17 cellular contexts compared by ENCODE assay signal in genomic region chr14:104721704-104722431, GRCh38. TPM values are rescaled to one million over a fixed set of nuclear protein-coding genes. Genes with fewer than 3 reads are reported as not detected.
DNase-seq lines count a peak whose midpoint lies in the region; ATAC-seq, FAIRE-seq and TF ChIP-seq lines count a peak whose summit lies in the region.
"Had no signal": no experiment of that assay in that cellular context is flagged by ENCODE, and none has a peak within 500 bp of the region (broad histone marks: within the 10 kb centered on the region; RNA-seq: fewer than 3 reads in every experiment).

No MANE protein-coding gene starts in this region.

- H3K4me1 ChIP-seq in esophagus muscularis mucosa (peaks cover 43 to 47% (median 45%) of the 10 kb centered on the region in 4 donors), kidney (ENCODE audit: control insufficient read depth in 1 of 2, insufficient read depth in 1 of 2, low read depth in 1 of 2, low read length in 2 of 2) (peaks cover 11 to 19% of the 10 kb centered on the region in 2 donors)

- H3K36me3 ChIP-seq in esophagus muscularis mucosa (peaks cover 9 to 38% (median 23%) of the 10 kb centered on the region in 4 donors), kidney (ENCODE audit: control insufficient read depth in 1 of 2, insufficient read depth in 2 of 2, low read length in 2 of 2) (peaks cover 2 to 3% of the 10 kb centered on the region in 2 donors)
- H3K36me3 ChIP-seq: breast epithelium, MG63 had no signal

- no peak for TF ChIP-seq POLR2A in esophagus muscularis mucosa (IDR thresholded peaks at IDR 0.05; ENCODE audit: low read depth)

- H3K4me3 ChIP-seq in esophagus muscularis mucosa (no peak overlapping the region), kidney (ENCODE audit: low read length in 2 of 2) (no peak overlapping the region)
- H3K4me3 ChIP-seq: breast epithelium, dorsolateral prefrontal cortex, GM23338, MG63, SJSA1 had no signal

- no peak for FAIRE-seq in kidney (lab: Jason Lieb, UNC)

- no peak overlapping the region for H3K27ac Mint-ChIP-seq in natural killer cell
- no peak overlapping the region for H3K27ac Mint-ChIP-seq in natural killer cell treated with Interleukin-12 subunit alpha and Interleukin-12 subunit beta and Interleukin-15 and Interleukin-18, amount 100 ng/mL, for 72 hours
- H3K27ac Mint-ChIP-seq in nephron: peak overlapping the region in 1 of 3 experiments; percentile 65
- H3K27ac Mint-ChIP-seq: activated naive CD8-positive, alpha-beta T cell treated with anti-CD3 and anti-CD28 coated beads, Interleukin-2, amount 10 ng/mL, durations not matched to agents 7 days and 5 days; GM23338 had no signal

- no peak for TF ChIP-seq EP300 in esophagus muscularis mucosa (IDR thresholded peaks at IDR 0.05)

- intact Hi-C loops in natural killer cell (cut with micrococcal nuclease) (no loop called here), esophagus muscularis mucosa (cut with DNase I) (no loop called here), kidney (cut with DNase I) (no loop called here)

- H3K36me3 Mint-ChIP-seq in natural killer cell: no peaks in the 10 kb centered on the region
- no peaks in the 10 kb centered on the region for H3K36me3 Mint-ChIP-seq in natural killer cell treated with Interleukin-12 subunit alpha and Interleukin-12 subunit beta and Interleukin-15 and Interleukin-18, amount 100 ng/mL, for 72 hours
- H3K36me3 Mint-ChIP-seq in nephron (ENCODE audit: low read depth): peaks cover 12% of the 10 kb centered on the region

- ATAC-seq in natural killer cell: no peak
- no peak for ATAC-seq in natural killer cell treated with Interleukin-12 subunit alpha and Interleukin-12 subunit beta and Interleukin-15 and Interleukin-18, amount 100 ng/mL, for 72 hours
- ATAC-seq: GM23338 had no signal

- no peaks in the 10 kb centered on the region for H3K9me3 ChIP-seq in esophagus muscularis mucosa
- no peaks in the 10 kb centered on the region for H3K9me3 ChIP-seq in kidney (ENCODE audit: control insufficient read depth in 1 of 2, low read length in 2 of 2)
- H3K9me3 ChIP-seq: breast epithelium, MG63, SJSA1 had no signal

- H3K27me3 ChIP-seq in esophagus muscularis mucosa: no peaks in the 10 kb centered on the region
- H3K27me3 ChIP-seq: breast epithelium, dorsolateral prefrontal cortex, MG63 had no signal

- TF ChIP-seq CTCF in natural killer cell (IDR thresholded peaks at IDR 0.05) (no peak), esophagus muscularis mucosa (IDR thresholded peaks at IDR 0.05) (no peak), nephron (IDR thresholded peaks at IDR 0.05; ENCODE audit: unreplicated experiment in 3 of 3) (no peak), kidney (IDR thresholded peaks at IDR 0.05; ENCODE audit: borderline replicate concordance, extremely low read depth, insufficient read depth) (no peak)

- H3K4me1 Mint-ChIP-seq in natural killer cell (peaks cover 5 to 11% of the 10 kb centered on the region in 2 donors), nephron (peaks cover 17% of the 10 kb centered on the region)
- peaks cover 0 to 3% of the 10 kb centered on the region in 2 donors for H3K4me1 Mint-ChIP-seq in natural killer cell treated with Interleukin-12 subunit alpha and Interleukin-12 subunit beta and Interleukin-15 and Interleukin-18, amount 100 ng/mL, for 72 hours (ENCODE audit: low read depth in 2 of 2)

- DNase-seq in natural killer cell (no peak), esophagus muscularis mucosa (ENCODE audit: extremely low spot score) (no peak), NCI-H1694 (lab: John Stamatoyannopoulos, UW) (no peak), NCI-H1105 (lab: John Stamatoyannopoulos, UW) (no peak), OCI-M2 (lab: John Stamatoyannopoulos, UW; ENCODE audit: unreplicated experiment) (no peak), kidney (no peak)
- DNase-seq in natural killer cell treated with Interleukin-12 subunit alpha and Interleukin-12 subunit beta and Interleukin-15 and Interleukin-18, amount 100 ng/mL, for 72 hours (ENCODE audit: low spot score): no peak
- DNase-seq: activated naive CD8-positive, alpha-beta T cell treated with anti-CD3 and anti-CD28 coated beads, Interleukin-2, amount 10 ng/mL, durations not matched to agents 7 days and 5 days; activated T-cell treated with anti-CD3 and anti-CD28 coated beads, Interleukin-2, amount 50 U/mL, for 48 hours; dorsolateral prefrontal cortex; MG63; NCI-H2029 treated with DMSO at 0.1 percent for 48 hours had no signal

- H3K4me3 Mint-ChIP-seq in natural killer cell (peak overlapping the region; percentile 59), nephron (peak overlapping the region; percentile 37 to 79 (median 64))
- no peak overlapping the region for H3K4me3 Mint-ChIP-seq in natural killer cell treated with Interleukin-12 subunit alpha and Interleukin-12 subunit beta and Interleukin-15 and Interleukin-18, amount 100 ng/mL, for 72 hours
- H3K4me3 Mint-ChIP-seq: activated naive CD8-positive, alpha-beta T cell treated with anti-CD3 and anti-CD28 coated beads, Interleukin-2, amount 10 ng/mL, durations not matched to agents 7 days and 5 days had no signal

- no peaks in the 10 kb centered on the region for H3K9me3 Mint-ChIP-seq in natural killer cell
- no peaks in the 10 kb centered on the region for H3K9me3 Mint-ChIP-seq in natural killer cell treated with Interleukin-12 subunit alpha and Interleukin-12 subunit beta and Interleukin-15 and Interleukin-18, amount 100 ng/mL, for 72 hours
- H3K9me3 Mint-ChIP-seq in nephron: no peaks in the 10 kb centered on the region
- H3K9me3 Mint-ChIP-seq: activated naive CD8-positive, alpha-beta T cell treated with anti-CD3 and anti-CD28 coated beads, Interleukin-2, amount 10 ng/mL, durations not matched to agents 7 days and 5 days; GM23338 had no signal

- WGBS in esophagus muscularis mucosa: 43% methylated on average over 6 of the region's 17 CpGs

- H3K9ac ChIP-seq in kidney (ENCODE audit: low read length in 2 of 2): no peak overlapping the region

- H3K27me3 Mint-ChIP-seq in natural killer cell (ENCODE audit: low read depth in 2 of 2) (no peaks in the 10 kb centered on the region), nephron (ENCODE audit: low read depth) (no peaks in the 10 kb centered on the region)
- no peaks in the 10 kb centered on the region for H3K27me3 Mint-ChIP-seq in natural killer cell treated with Interleukin-12 subunit alpha and Interleukin-12 subunit beta and Interleukin-15 and Interleukin-18, amount 100 ng/mL, for 72 hours
- H3K27me3 Mint-ChIP-seq: activated naive CD8-positive, alpha-beta T cell treated with anti-CD3 and anti-CD28 coated beads, Interleukin-2, amount 10 ng/mL, durations not matched to agents 7 days and 5 days had no signal

- H3K27ac ChIP-seq in esophagus muscularis mucosa (replicated peaks in 1 of 4) (peak overlapping the region in 3 of 4 donors; percentile 59 to 65 (median 63)), kidney (ENCODE audit: low read depth in 2 of 2, low read length in 2 of 2) (no peak overlapping the region)
- H3K27ac ChIP-seq: breast epithelium, C4-2B, SJSA1 had no signal

RNA-seq across cellular contexts. Expression of gene ADSS1, which starts 2.2 kb away (rescaled TPM):
- total RNA-seq in natural killer cell: 1 to 10 TPM; 2.1 to 2.7 (median 2.5) TPM
- under 1 TPM; 0.50 to 0.61 TPM for total RNA-seq in natural killer cell treated with Interleukin-12 subunit alpha and Interleukin-12 subunit beta and Interleukin-15 and Interleukin-18, amount 100 ng/mL, for 72 hours
- total RNA-seq in esophagus muscularis mucosa: 1 to 10 TPM; 4.3 to 7.9 (median 5.7) TPM
- total RNA-seq in kidney: 7.5 TPM
- 16.5 TPM for polyA plus RNA-seq in kidney (ENCODE audit: insufficient read depth, low read depth, low replicate concordance)

RNA-seq across cellular contexts. Expression of gene SIVA1, which starts 31.1 kb away (rescaled TPM):
- total RNA-seq in natural killer cell (10 to 100 TPM; 59.7 to 74.8 (median 59.8) TPM), esophagus muscularis mucosa (100 to 1,000 TPM; 207 to 324 (median 290) TPM), kidney (65.7 TPM)
- 100 to 1,000 TPM in 1 of 2 donors, 10 to 100 TPM in 1; 74.5 to 157 TPM for total RNA-seq in natural killer cell treated with Interleukin-12 subunit alpha and Interleukin-12 subunit beta and Interleukin-15 and Interleukin-18, amount 100 ng/mL, for 72 hours
- polyA plus RNA-seq in kidney (ENCODE audit: insufficient read depth, low read depth, low replicate concordance): 124 TPM

RNA-seq across cellular contexts. Expression of gene INF2, which starts 32.5 kb away (rescaled TPM):
- total RNA-seq in natural killer cell: 10 to 100 TPM; 12.7 to 21.9 (median 15.3) TPM
- total RNA-seq in natural killer cell treated with Interleukin-12 subunit alpha and Interleukin-12 subunit beta and Interleukin-15 and Interleukin-18, amount 100 ng/mL, for 72 hours: 10 to 100 TPM; 19.2 to 44.9 TPM
- 100 to 1,000 TPM in 1 of 4 donors, 10 to 100 TPM in 3; 51.5 to 129 (median 66.7) TPM for total RNA-seq in esophagus muscularis mucosa
- 82.7 TPM for total RNA-seq in kidney
- 58.5 TPM for polyA plus RNA-seq in kidney (ENCODE audit: insufficient read depth, low read depth, low replicate concordance)

Comparison
In these comparisons a context has a peak if more than half of its experiments do, and no peak if none do; other contexts are left out.
1. H3K27ac ChIP-seq: peak in esophagus muscularis mucosa (3 of 4); none in kidney (0 of 2).